ENCODE assay signal across 2 cellular contexts in the genomic region with DNA sequence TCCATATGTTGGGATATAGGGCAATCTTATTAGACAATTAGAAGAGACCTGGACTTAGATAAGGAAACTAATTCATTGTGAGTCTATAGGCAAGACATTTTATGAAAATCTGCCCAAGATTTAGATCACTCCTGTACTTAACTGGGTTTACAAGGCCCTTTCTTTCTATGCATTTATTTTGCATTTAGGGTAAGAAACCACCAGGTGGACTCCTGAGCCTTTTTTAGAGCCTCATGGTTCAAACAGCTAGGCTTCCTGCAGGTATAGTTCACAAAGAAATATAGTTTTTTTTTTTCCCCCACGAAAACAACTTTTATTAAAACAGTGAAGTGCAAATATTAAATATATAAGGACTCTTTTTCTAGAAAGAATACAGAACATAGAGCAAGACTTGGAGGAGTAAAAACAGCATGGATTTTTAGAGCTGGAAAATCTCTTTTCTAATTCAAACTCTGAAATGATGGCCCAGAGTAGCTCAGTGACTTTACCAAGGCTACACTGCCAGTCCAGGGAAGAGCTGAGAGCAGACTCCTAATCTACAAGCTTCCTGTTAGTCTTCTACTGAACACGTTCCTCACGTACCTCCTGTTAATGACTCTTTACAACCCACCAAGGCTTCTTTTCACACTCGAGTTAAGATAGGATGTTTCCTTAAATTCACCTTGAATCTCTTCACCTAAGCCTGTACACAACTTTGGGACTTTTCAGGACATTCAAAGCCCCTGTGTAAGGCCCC.
TF ChIP-seq lines count a peak whose summit lies in the region.

No MANE protein-coding gene starts in this region.

TF ChIP-seq in Ishikawa, 13 proteins besides CTCF, POLR2A, EP300 and RAD21 (continued from another document):
- TF ChIP-seq REST (IDR thresholded peaks at IDR 0.05; ENCODE audit: low read depth) (no peak), YY1 (IDR thresholded peaks at IDR 0.05; ENCODE audit: low read depth) (no peak), NFIC (IDR thresholded peaks at IDR 0.05) (no peak), MAX (IDR thresholded peaks at IDR 0.05) (no peak), TAF1 (IDR thresholded peaks at IDR 0.05; ENCODE audit: low read depth) (no peak), TCF12 (IDR thresholded peaks at IDR 0.05; ENCODE audit: low read depth) (no peak)
- TF ChIP-seq, protein P1, sequence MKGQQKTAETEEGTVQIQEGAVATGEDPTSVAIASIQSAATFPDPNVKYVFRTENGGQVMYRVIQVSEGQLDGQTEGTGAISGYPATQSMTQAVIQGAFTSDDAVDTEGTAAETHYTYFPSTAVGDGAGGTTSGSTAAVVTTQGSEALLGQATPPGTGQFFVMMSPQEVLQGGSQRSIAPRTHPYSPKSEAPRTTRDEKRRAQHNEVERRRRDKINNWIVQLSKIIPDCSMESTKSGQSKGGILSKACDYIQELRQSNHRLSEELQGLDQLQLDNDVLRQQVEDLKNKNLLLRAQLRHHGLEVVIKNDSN (IDR thresholded peaks at IDR 0.05) = no peak

TF ChIP-seq in WTC11, 78 proteins besides CTCF, POLR2A, EP300 and RAD21 (continued from another document):
- TF ChIP-seq, protein P2, sequence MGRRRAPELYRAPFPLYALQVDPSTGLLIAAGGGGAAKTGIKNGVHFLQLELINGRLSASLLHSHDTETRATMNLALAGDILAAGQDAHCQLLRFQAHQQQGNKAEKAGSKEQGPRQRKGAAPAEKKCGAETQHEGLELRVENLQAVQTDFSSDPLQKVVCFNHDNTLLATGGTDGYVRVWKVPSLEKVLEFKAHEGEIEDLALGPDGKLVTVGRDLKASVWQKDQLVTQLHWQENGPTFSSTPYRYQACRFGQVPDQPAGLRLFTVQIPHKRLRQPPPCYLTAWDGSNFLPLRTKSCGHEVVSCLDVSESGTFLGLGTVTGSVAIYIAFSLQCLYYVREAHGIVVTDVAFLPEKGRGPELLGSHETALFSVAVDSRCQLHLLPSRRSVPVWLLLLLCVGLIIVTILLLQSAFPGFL (CRISPR knock-in tag; IDR thresholded peaks at IDR 0.05; ENCODE audit: borderline replicate concordance) = no peak
- TF ChIP-seq, protein P3, sequence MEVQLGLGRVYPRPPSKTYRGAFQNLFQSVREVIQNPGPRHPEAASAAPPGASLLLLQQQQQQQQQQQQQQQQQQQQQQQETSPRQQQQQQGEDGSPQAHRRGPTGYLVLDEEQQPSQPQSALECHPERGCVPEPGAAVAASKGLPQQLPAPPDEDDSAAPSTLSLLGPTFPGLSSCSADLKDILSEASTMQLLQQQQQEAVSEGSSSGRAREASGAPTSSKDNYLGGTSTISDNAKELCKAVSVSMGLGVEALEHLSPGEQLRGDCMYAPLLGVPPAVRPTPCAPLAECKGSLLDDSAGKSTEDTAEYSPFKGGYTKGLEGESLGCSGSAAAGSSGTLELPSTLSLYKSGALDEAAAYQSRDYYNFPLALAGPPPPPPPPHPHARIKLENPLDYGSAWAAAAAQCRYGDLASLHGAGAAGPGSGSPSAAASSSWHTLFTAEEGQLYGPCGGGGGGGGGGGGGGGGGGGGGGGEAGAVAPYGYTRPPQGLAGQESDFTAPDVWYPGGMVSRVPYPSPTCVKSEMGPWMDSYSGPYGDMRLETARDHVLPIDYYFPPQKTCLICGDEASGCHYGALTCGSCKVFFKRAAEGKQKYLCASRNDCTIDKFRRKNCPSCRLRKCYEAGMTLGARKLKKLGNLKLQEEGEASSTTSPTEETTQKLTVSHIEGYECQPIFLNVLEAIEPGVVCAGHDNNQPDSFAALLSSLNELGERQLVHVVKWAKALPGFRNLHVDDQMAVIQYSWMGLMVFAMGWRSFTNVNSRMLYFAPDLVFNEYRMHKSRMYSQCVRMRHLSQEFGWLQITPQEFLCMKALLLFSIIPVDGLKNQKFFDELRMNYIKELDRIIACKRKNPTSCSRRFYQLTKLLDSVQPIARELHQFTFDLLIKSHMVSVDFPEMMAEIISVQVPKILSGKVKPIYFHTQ (CRISPR knock-in tag; IDR thresholded peaks at IDR 0.05) = no peak
- TF ChIP-seq NFATC4 (CRISPR knock-in tag; IDR thresholded peaks at IDR 0.05) (no peak), SP1 (CRISPR knock-in tag; conservative IDR thresholded peaks at IDR 0.05) (no peak), FOXK1 (CRISPR knock-in tag; IDR thresholded peaks at IDR 0.05) (no peak), PRRX2 (CRISPR knock-in tag; IDR thresholded peaks at IDR 0.05) (no peak), NFE2L1 (CRISPR knock-in tag; IDR thresholded peaks at IDR 0.05) (no peak), TCF7 (CRISPR knock-in tag; IDR thresholded peaks at IDR 0.05; ENCODE audit: low read depth) (no peak), ELF4 (CRISPR knock-in tag; IDR thresholded peaks at IDR 0.05; ENCODE audit: low read depth) (no peak)
